8 cellular contexts compared by ENCODE assay signal in genomic region chr11:134223066-134223465, GRCh38. TPM values are rescaled to one million over a fixed set of nuclear protein-coding genes. Genes with fewer than 3 reads are reported as not detected.
A peak's percentile ranks its signal among the peaks of the same experiment; 100 is the strongest.
DNase-seq lines count a peak whose midpoint lies in the region; ATAC-seq, FAIRE-seq and TF ChIP-seq lines count a peak whose summit lies in the region.

No MANE protein-coding gene starts in this region.

- DNase-seq in CD4-positive, CD25-positive, alpha-beta regulatory T cell: peak in 2 of 3 donors; percentile 8 to 36
- peak; percentile 14 for DNase-seq in M059J (ENCODE audit: low read depth)
- no peak for DNase-seq in bronchial epithelial cell (ENCODE audit: low read depth)
- DNase-seq in natural killer cell treated with Interleukin-12 subunit alpha and Interleukin-12 subunit beta and Interleukin-15 and Interleukin-18, amount 100 ng/mL, for 72 hours (ENCODE audit: low spot score): no peak
- DNase-seq in nucleus accumbens (lab: John Stamatoyannopoulos, UW): no peak
- no peak for DNase-seq in NCI-H69 (lab: John Stamatoyannopoulos, UW)

- H3K4me1 Mint-ChIP-seq in CD4-positive, CD25-positive, alpha-beta regulatory T cell: peaks cover 53 to 74% (median 57%) of the 10 kb centered on the region in 4 donors
- peaks cover 53 to 59% of the 10 kb centered on the region in 2 donors for H3K4me1 Mint-ChIP-seq in natural killer cell treated with Interleukin-12 subunit alpha and Interleukin-12 subunit beta and Interleukin-15 and Interleukin-18, amount 100 ng/mL, for 72 hours (ENCODE audit: low read depth in 2 of 2)

- peaks cover 0 to 2% (median 0%) of the 10 kb centered on the region in 7 donors for H3K9me3 Mint-ChIP-seq in CD4-positive, CD25-positive, alpha-beta regulatory T cell
- no peaks in the 10 kb centered on the region for H3K9me3 Mint-ChIP-seq in natural killer cell treated with Interleukin-12 subunit alpha and Interleukin-12 subunit beta and Interleukin-15 and Interleukin-18, amount 100 ng/mL, for 72 hours

- peak overlapping the region; percentile 97 for H3K4me3 ChIP-seq in CD4-positive, CD25-positive, alpha-beta regulatory T cell (ENCODE audit: low read depth, low read length)
- H3K4me3 ChIP-seq in bronchial epithelial cell (ENCODE audit: low read depth, low read length): peak overlapping the region; percentile 78

- H3K27me3 Mint-ChIP-seq in CD4-positive, CD25-positive, alpha-beta regulatory T cell: peaks cover 5% of the 10 kb centered on the region
- H3K27me3 Mint-ChIP-seq in natural killer cell treated with Interleukin-12 subunit alpha and Interleukin-12 subunit beta and Interleukin-15 and Interleukin-18, amount 100 ng/mL, for 72 hours: no peaks in the 10 kb centered on the region

- no peaks in the 10 kb centered on the region for H3K27me3 ChIP-seq in CD4-positive, CD25-positive, alpha-beta regulatory T cell (ENCODE audit: control insufficient read depth, insufficient read depth, low read length)
- no peaks in the 10 kb centered on the region for H3K27me3 ChIP-seq in bronchial epithelial cell (ENCODE audit: control insufficient read depth, insufficient read depth, low read length)

- H3K4me1 ChIP-seq in CD4-positive, CD25-positive, alpha-beta regulatory T cell (ENCODE audit: control insufficient read depth, insufficient read depth, low read length, poor library complexity, severe bottlenecking): peaks cover 42% of the 10 kb centered on the region

- H3K4me3 Mint-ChIP-seq in CD4-positive, CD25-positive, alpha-beta regulatory T cell: peak overlapping the region; percentile 92 to 100 (median 97)
- peak overlapping the region; percentile 97 for H3K4me3 Mint-ChIP-seq in natural killer cell treated with Interleukin-12 subunit alpha and Interleukin-12 subunit beta and Interleukin-15 and Interleukin-18, amount 100 ng/mL, for 72 hours

- no peak for FAIRE-seq in bronchial epithelial cell (lab: Jason Lieb, UNC)

- H3K36me3 ChIP-seq in CD4-positive, CD25-positive, alpha-beta regulatory T cell (ENCODE audit: control insufficient read depth, insufficient read depth, low read length): peaks cover 9% of the 10 kb centered on the region
- H3K36me3 ChIP-seq in bronchial epithelial cell (ENCODE audit: control insufficient read depth, insufficient read depth, low read length): no peaks in the 10 kb centered on the region

- H3K9me3 ChIP-seq in CD4-positive, CD25-positive, alpha-beta regulatory T cell (ENCODE audit: control insufficient read depth in 2 of 2, low read length in 2 of 2): no peaks in the 10 kb centered on the region

- peak overlapping the region; percentile 98 for H3K27ac ChIP-seq in CD4-positive, CD25-positive, alpha-beta regulatory T cell (ENCODE audit: insufficient read depth, low read length, poor library complexity, severe bottlenecking)

- H3K27ac Mint-ChIP-seq in CD4-positive, CD25-positive, alpha-beta regulatory T cell: peak overlapping the region; percentile 85 to 98 (median 91)
- H3K27ac Mint-ChIP-seq in natural killer cell treated with Interleukin-12 subunit alpha and Interleukin-12 subunit beta and Interleukin-15 and Interleukin-18, amount 100 ng/mL, for 72 hours: peak overlapping the region; percentile 96 to 98

- peaks cover 23% of the 10 kb centered on the region for H3K36me3 Mint-ChIP-seq in CD4-positive, CD25-positive, alpha-beta regulatory T cell
- peaks cover 23% of the 10 kb centered on the region for H3K36me3 Mint-ChIP-seq in natural killer cell treated with Interleukin-12 subunit alpha and Interleukin-12 subunit beta and Interleukin-15 and Interleukin-18, amount 100 ng/mL, for 72 hours

- TF ChIP-seq CTCF in bronchial epithelial cell (IDR thresholded peaks at IDR 0.05; ENCODE audit: insufficient read depth, low read length, severe bottlenecking): no peak

- no peak for ATAC-seq in CD4-positive, CD25-positive, alpha-beta regulatory T cell (ENCODE audit: low read depth in 2 of 2)
- ATAC-seq in natural killer cell treated with Interleukin-12 subunit alpha and Interleukin-12 subunit beta and Interleukin-15 and Interleukin-18, amount 100 ng/mL, for 72 hours: no peak
- ATAC-seq in HG03457 (IDR thresholded peaks at IDR 0.05; ENCODE audit: unreplicated experiment): no peak
- ATAC-seq in GM21381 (IDR thresholded peaks at IDR 0.05; ENCODE audit: unreplicated experiment): no peak

RNA-seq across cellular contexts. Expression of gene NCAPD3, which starts 0.7 kb away (rescaled TPM):
- 38.2 TPM for total RNA-seq in CD4-positive, CD25-positive, alpha-beta regulatory T cell
- 10 to 100 TPM; 12.9 to 19.3 (median 14.6) TPM for polyA plus RNA-seq in CD4-positive, CD25-positive, alpha-beta regulatory T cell
- 47.7 and 69.1 TPM in 2 replicates for total RNA-seq in M059J (2014; rRNA removed; shearing (Covaris generic))
- total RNA-seq in bronchial epithelial cell: 4.2 and 5.1 TPM in 2 replicates
- 100 to 1,000 TPM in 1 of 2 donors, 10 to 100 TPM in 1; 55.6 to 121 TPM for total RNA-seq in natural killer cell treated with Interleukin-12 subunit alpha and Interleukin-12 subunit beta and Interleukin-15 and Interleukin-18, amount 100 ng/mL, for 72 hours

RNA-seq across cellular contexts. Expression of gene VPS26B, which starts 1.4 kb away (rescaled TPM):
- total RNA-seq in CD4-positive, CD25-positive, alpha-beta regulatory T cell: 65.1 TPM
- polyA plus RNA-seq in CD4-positive, CD25-positive, alpha-beta regulatory T cell: 10 to 100 TPM; 43.9 to 61.7 (median 54.3) TPM
- 22.6 and 33.7 TPM in 2 replicates for total RNA-seq in M059J (2014; rRNA removed; shearing (Covaris generic))
- total RNA-seq in bronchial epithelial cell: 19.1 and 19.2 TPM in 2 replicates
- total RNA-seq in natural killer cell treated with Interleukin-12 subunit alpha and Interleukin-12 subunit beta and Interleukin-15 and Interleukin-18, amount 100 ng/mL, for 72 hours: 10 to 100 TPM; 33.5 to 33.9 TPM

RNA-seq across cellular contexts. Expression of gene THYN1, which starts 30.1 kb away (rescaled TPM):
- total RNA-seq in CD4-positive, CD25-positive, alpha-beta regulatory T cell: 35.2 TPM
- polyA plus RNA-seq in CD4-positive, CD25-positive, alpha-beta regulatory T cell: 100 to 1,000 TPM; 138 to 148 (median 144) TPM
- total RNA-seq in M059J (2014; rRNA removed; shearing (Covaris generic)): 71.5 and 74.3 TPM in 2 replicates
- total RNA-seq in bronchial epithelial cell: 34.3 and 60.3 TPM in 2 replicates
- 10 to 100 TPM; 34.4 to 45.9 TPM for total RNA-seq in natural killer cell treated with Interleukin-12 subunit alpha and Interleukin-12 subunit beta and Interleukin-15 and Interleukin-18, amount 100 ng/mL, for 72 hours

RNA-seq across cellular contexts. Expression of gene ACAD8, which starts 30.3 kb away (rescaled TPM):
- total RNA-seq in CD4-positive, CD25-positive, alpha-beta regulatory T cell: 28.7 TPM
- polyA plus RNA-seq in CD4-positive, CD25-positive, alpha-beta regulatory T cell: 10 to 100 TPM; 18.6 to 22.6 (median 19.9) TPM
- total RNA-seq in M059J (2014; rRNA removed; shearing (Covaris generic)): 11.6 and 12.0 TPM in 2 replicates
- 13.3 and 17.9 TPM in 2 replicates for total RNA-seq in bronchial epithelial cell
- total RNA-seq in natural killer cell treated with Interleukin-12 subunit alpha and Interleukin-12 subunit beta and Interleukin-15 and Interleukin-18, amount 100 ng/mL, for 72 hours: 10 to 100 TPM; 21.1 to 29.2 TPM

RNA-seq across cellular contexts. Expression of gene GLB1L3, which starts 53.1 kb away (rescaled TPM):
- total RNA-seq in CD4-positive, CD25-positive, alpha-beta regulatory T cell: 2.0 TPM
- polyA plus RNA-seq in CD4-positive, CD25-positive, alpha-beta regulatory T cell: 1 to 10 TPM; 2.1 to 3.0 (median 2.3) TPM
- not detected in 2 replicates for total RNA-seq in M059J (2014; rRNA removed; shearing (Covaris generic))
- 1.7 and 2.1 TPM in 2 replicates for total RNA-seq in bronchial epithelial cell
- 1 to 10 TPM in 1 of 2 donors, not detected in 1; 1.9 TPM for total RNA-seq in natural killer cell treated with Interleukin-12 subunit alpha and Interleukin-12 subunit beta and Interleukin-15 and Interleukin-18, amount 100 ng/mL, for 72 hours

Comparison
In these comparisons a context has a peak if more than half of its experiments do, and no peak if none do; other contexts are left out.
1. DNase-seq: peak in CD4-positive, CD25-positive, alpha-beta regulatory T cell (2 of 3) and M059J (single experiment); none in bronchial epithelial cell (single experiment), natural killer cell treated with Interleukin-12 subunit alpha and Interleukin-12 subunit beta and Interleukin-15 and Interleukin-18, amount 100 ng/mL, for 72 hours (single experiment), nucleus accumbens (0 of 56) and NCI-H69 (single experiment).